ENCODE assay signal across 24 cellular contexts in the genomic region with DNA sequence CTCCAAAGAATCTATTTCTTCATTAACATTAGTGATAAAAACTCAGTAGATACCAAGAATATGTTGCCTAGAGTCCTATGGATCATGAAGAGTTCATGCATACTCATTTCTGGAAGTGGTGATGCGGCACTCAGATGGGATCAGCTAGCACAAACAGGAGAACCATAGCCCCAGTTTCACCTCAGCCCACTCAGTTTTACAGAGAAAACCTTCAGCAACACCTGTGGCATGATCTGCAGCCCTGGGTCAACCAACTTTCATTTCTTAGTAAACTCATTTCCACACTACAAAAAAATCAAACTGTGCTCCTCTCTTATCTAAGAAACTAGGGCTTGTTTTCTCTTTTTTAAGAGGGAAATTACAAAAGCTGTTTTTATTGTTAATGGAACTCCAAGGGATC.
"Had no signal": no experiment of that assay in that cellular context is flagged by ENCODE, and none has a peak within 500 bp of the region (broad histone marks: within the 10 kb centered on the region; RNA-seq: fewer than 3 reads in every experiment).

No MANE protein-coding gene starts in this region.

- H3K79me2 ChIP-seq: parathyroid adenoma had no signal

- H3K27me3 ChIP-seq: ovary, right lobe of liver, sigmoid colon, stomach, thyroid gland, tibial nerve, upper lobe of left lung, vagina had no signal

- H3K9ac ChIP-seq: neural progenitor cell, parathyroid adenoma had no signal

- ATAC-seq: psoas muscle; right cardiac atrium; right lobe of liver; stimulated activated effector memory CD8-positive, alpha-beta T cell treated with anti-CD3 and anti-CD28 coated beads, Interleukin-12 subunit alpha, Interleukin-12 subunit beta, amount 100 ng/mL, for 72 hours; stimulated activated naive B cell treated with anti-CD40 and anti-IgM and Interleukin-4, amounts not matched to agents 10 μg/mL and 1 μg/mL and 100 μg/mL, for 72 hours had no signal

- H3K27ac ChIP-seq: neural progenitor cell, ovary, parathyroid adenoma, psoas muscle, right lobe of liver, sigmoid colon, stomach, thoracic aorta, thyroid gland, tibial nerve, upper lobe of left lung, vagina had no signal

- H3K9me3 ChIP-seq: ovary, psoas muscle, right lobe of liver, sigmoid colon, stomach, thoracic aorta, thyroid gland, tibial nerve, upper lobe of left lung, vagina had no signal

- H2AFZ ChIP-seq: neural progenitor cell, parathyroid adenoma had no signal

- H3K36me3 ChIP-seq: neural progenitor cell, ovary, right lobe of liver, sigmoid colon, stomach, thoracic aorta, thyroid gland, tibial nerve, upper lobe of left lung, vagina had no signal

- H3K4me2 ChIP-seq: neural progenitor cell had no signal

- DNase-seq: occipital lobe; ovary; posterior cingulate gyrus; psoas muscle; right cardiac atrium; right lobe of liver; sigmoid colon; small intestine; stimulated activated CD4-positive, alpha-beta T cell treated with anti-CD3 and anti-CD28 coated beads, Interleukin-15, amount 100 ng/mL, for 24 hours; stimulated activated CD4-positive, alpha-beta T cell treated with anti-CD3 and anti-CD28 coated beads, Interleukin-2, amount 100 ng/mL, for 24 hours; stimulated activated CD4-positive, alpha-beta T cell treated with anti-CD3 and anti-CD28 coated beads, Interleukin-2, amount 100 ng/mL, for 48 hours; stimulated activated CD4-positive, alpha-beta T cell treated with anti-CD3 and anti-CD28 coated beads, Interleukin-4, amount 100 ng/mL, for 24 hours; stimulated activated naive B cell treated with anti-CD40 and anti-IgM and Interleukin-4, amounts not matched to agents 10 μg/mL and 1 μg/mL and 100 μg/mL, for 72 hours; stimulated activated naive CD4-positive, alpha-beta T cell treated with Interleukin-2 at 50 U/mL for 16 hours; stomach; thyroid gland; trophoblast cell; upper lobe of left lung had no signal

- H3K4me3 ChIP-seq: neural progenitor cell, ovary, psoas muscle, right lobe of liver, sigmoid colon, stomach, thoracic aorta, thyroid gland, tibial nerve, upper lobe of left lung, vagina had no signal

- H3K4me1 ChIP-seq: neural progenitor cell, parathyroid adenoma, psoas muscle, right lobe of liver, sigmoid colon, stomach, thyroid gland, tibial nerve, upper lobe of left lung, vagina had no signal
